Comparison of ENCODE assay signal across 8 cellular contexts in the genomic region with DNA sequence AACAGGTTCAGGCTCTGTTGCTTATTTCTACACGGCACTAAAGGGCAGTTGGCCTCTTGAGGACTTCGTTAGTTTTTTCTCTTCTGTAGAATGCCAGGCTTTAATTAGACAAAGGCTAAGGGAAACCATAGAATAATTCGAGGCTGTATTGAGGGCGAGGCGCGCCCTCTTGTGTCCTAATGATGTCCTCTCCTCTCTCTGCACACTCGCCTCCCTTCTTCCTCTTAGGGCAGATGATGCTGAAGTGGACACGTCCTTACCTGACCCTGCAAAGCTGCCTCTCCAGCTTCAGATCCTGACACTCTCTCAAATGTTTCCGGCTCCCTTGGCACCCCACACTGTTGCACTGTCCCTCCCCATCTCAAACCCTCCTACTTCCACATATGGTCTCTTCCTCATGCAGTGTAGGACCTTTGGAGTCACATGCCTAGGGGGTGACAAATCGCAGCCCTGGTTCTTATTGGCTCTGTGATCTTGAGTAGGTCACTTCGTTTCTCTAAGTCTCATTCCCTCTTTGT. TPM values are rescaled to one million over a fixed set of nuclear protein-coding genes. Genes with fewer than 3 reads are reported as not detected.
A peak's percentile ranks its signal among the peaks of the same experiment; 100 is the strongest.
DNase-seq lines count a peak whose midpoint lies in the region; ATAC-seq and TF ChIP-seq lines count a peak whose summit lies in the region.

No MANE protein-coding gene starts in this region.

- H3K79me2 ChIP-seq in SU-DHL-6 (ENCODE audit: insufficient read depth, low read length) = no peaks in the 10 kb centered on the region; the same call in 1 of the 2 replicates

- H3K4me1 ChIP-seq in right cardiac atrium (ENCODE audit: control insufficient read depth, insufficient read depth, low read length) = peaks cover 12% of the 10 kb centered on the region

- 3% methylated on average over 11 of the region's 11 CpGs for WGBS in right cardiac atrium

- ATAC-seq in GM19468 (IDR thresholded peaks at IDR 0.05; ENCODE audit: extremely low read depth, unreplicated experiment) (peak; percentile 40), right cardiac atrium (peak; percentile 62 to 63), HG03039 (IDR thresholded peaks at IDR 0.05; ENCODE audit: unreplicated experiment) (no peak)

- H3K9me3 ChIP-seq in SU-DHL-6 (ENCODE audit: insufficient read depth, low read length) = no peaks in the 10 kb centered on the region
- no peaks in the 10 kb centered on the region for H3K9me3 ChIP-seq in right cardiac atrium (ENCODE audit: control insufficient read depth, low read length)

- no peak overlapping the region for H3K4me2 ChIP-seq in SU-DHL-6 (ENCODE audit: low read depth, low read length, poor library complexity, severe bottlenecking)

- no peak overlapping the region for H3K9ac ChIP-seq in SU-DHL-6 (ENCODE audit: low read length)

- H3K9me2 ChIP-seq in SU-DHL-6 (replicated peaks; ENCODE audit: insufficient read depth, low read length) = no peaks in the 10 kb centered on the region

- H3K4me3 ChIP-seq in SU-DHL-6 (ENCODE audit: insufficient read depth, low read length, poor library complexity, severe bottlenecking) (no peak overlapping the region), right cardiac atrium (ENCODE audit: low read length) (no peak overlapping the region)

- H3F3A ChIP-seq in SU-DHL-6 (ENCODE audit: insufficient read depth) = no peaks in the 10 kb centered on the region

- TF ChIP-seq CTCF in SU-DHL-6 (IDR thresholded peaks at IDR 0.05; ENCODE audit: insufficient read depth, low read length, poor library complexity, severe bottlenecking) = peak; percentile 73

- H3K36me3 ChIP-seq in SU-DHL-6 (ENCODE audit: low read length) = no peaks in the 10 kb centered on the region

- DNase-seq in AG20443 (ENCODE audit: low spot score) = peak; percentile 82
- peak; percentile 75 for DNase-seq in NCI-H1417 treated with DMSO at 0.1 percent for 48 hours (lab: John Stamatoyannopoulos, UW)
- DNase-seq in amygdala (lab: John Stamatoyannopoulos, UW) = peak in 51 of 56 donors; percentile 25 to 91 (median 65)
- peak; percentile 75 to 92 (median 87) for DNase-seq in right cardiac atrium
- peak; percentile 91 for DNase-seq in retina

- intact Hi-C loops in right cardiac atrium (cut with DNase I) = loop anchor here in 2 of 4 donors (2.0 to 10.0 kb wide), 4 partner anchors 142 to 333 kb away; no protein-coding TSS in a partner anchor

- H3K27ac ChIP-seq in SU-DHL-6 (ENCODE audit: low read depth, low read length) = no peak overlapping the region
- H3K27ac ChIP-seq in right cardiac atrium (ENCODE audit: low read length) = peak overlapping the region; percentile 49

- H4K20me1 ChIP-seq in SU-DHL-6 (ENCODE audit: low read depth, low read length) = no peaks in the 10 kb centered on the region

- H2AFZ ChIP-seq in SU-DHL-6 (ENCODE audit: low read depth, low read length, severe bottlenecking) = peak overlapping the region; percentile 84

- H3K27me3 ChIP-seq in SU-DHL-6 (ENCODE audit: low read length) (no peaks in the 10 kb centered on the region), right cardiac atrium (ENCODE audit: control insufficient read depth, insufficient read depth) (no peaks in the 10 kb centered on the region)

RNA-seq across cellular contexts. Expression of a gene that starts 1.9 kb away (rescaled TPM):
- total RNA-seq in right cardiac atrium = 1 to 10 TPM; 3.8 to 5.9 (median 5.0) TPM
- polyA plus RNA-seq in right cardiac atrium = 1.6 TPM

RNA-seq across cellular contexts. Expression of a gene that starts 39.7 kb away (rescaled TPM):
- total RNA-seq in right cardiac atrium = 100 to 1,000 TPM in 2 of 4 donors, 10 to 100 TPM in 2; 89.3 to 105 (median 99.1) TPM
- 93.7 TPM for polyA plus RNA-seq in right cardiac atrium
